In genomic region chr5:78235289-78235688, GRCh38 we compare ENCODE assay signal across 20 cellular contexts. TPM values are rescaled to one million over a fixed set of nuclear protein-coding genes. Genes with fewer than 3 reads are reported as not detected.
A peak's percentile ranks its signal among the peaks of the same experiment; 100 is the strongest.
DNase-seq lines count a peak whose midpoint lies in the region; ATAC-seq, FAIRE-seq and TF ChIP-seq lines count a peak whose summit lies in the region.
"Had no signal": no experiment of that assay in that cellular context is flagged by ENCODE, and none has a peak within 500 bp of the region (broad histone marks: within the 10 kb centered on the region; RNA-seq: fewer than 3 reads in every experiment).

No MANE protein-coding gene starts in this region.

- H3K18ac ChIP-seq in IMR-90 (ENCODE audit: low read depth, low read length) = no peak overlapping the region

- TF ChIP-seq RAD21 in IMR-90 (IDR thresholded peaks at IDR 0.05; ENCODE audit: low read length) (no peak), HepG2 (CRISPR knock-in tag; IDR thresholded peaks at IDR 0.05) (no peak)

- ATAC-seq in IMR-90 (ENCODE audit: low read depth) (peak; percentile 80), HepG2 (no peak), HG03175 (IDR thresholded peaks at IDR 0.05; ENCODE audit: unreplicated experiment) (no peak)
- ATAC-seq: upper lobe of right lung had no signal

- peak; percentile 11 for DNase-seq in GM04503 (ENCODE audit: low read depth)
- peak; percentile 56 for DNase-seq in IMR-90
- peak; percentile 12 to 60 for DNase-seq in cardiac fibroblast (ENCODE audit: low read depth in 2 of 2)
- DNase-seq in HepG2 (ENCODE audit: low spot score) = no peak
- no peak for DNase-seq in effector CD4-positive, alpha-beta T cell
- no peak for DNase-seq in small intestine
- DNase-seq in Calu3 = no peak
- DNase-seq: activated CD4-positive, alpha-beta T cell treated with anti-CD3 and anti-CD28 coated beads for 1 hour; activated effector memory CD4-positive, alpha-beta T cell treated with anti-CD3 and anti-CD28 coated beads, Interleukin-2, amount 50 U/mL, for 16 hours; DMS79 treated with DMSO at 0.1 percent for 48 hours; erythroblast; left ventricle myocardium inferior; NCI-H187; NCI-H446 treated with DMSO at 0.1 percent for 48 hours; ovary; T-helper 9 cell; upper lobe of right lung had no signal

- H3K4me1 Mint-ChIP-seq in Calu3 (ENCODE audit: low read depth, unreplicated experiment) = no peaks in the 10 kb centered on the region

- no peak for TF ChIP-seq CTCF in IMR-90 (conservative IDR thresholded peaks at IDR 0.05; ENCODE audit: low read depth, low read length)
- no peak for TF ChIP-seq CTCF in cardiac fibroblast (IDR thresholded peaks at IDR 0.05; ENCODE audit: low read depth, low read length)
- no peak for TF ChIP-seq CTCF in HepG2 (CRISPR knock-in tag; IDR thresholded peaks at IDR 0.05)
- TF ChIP-seq CTCF in Calu3 (IDR thresholded peaks at IDR 0.05; ENCODE audit: unreplicated experiment) = no peak

- CTCF ChIA-PET in IMR-90 (lab: Yijun Ruan, JAX) (interaction anchor here (1.3 kb wide), 1 partner anchor 20 kb away, joined by 3 read pairs; no protein-coding TSS in a partner anchor), HepG2 (lab: Yijun Ruan, JAX; ENCODE audit: low intra/inter-chr PET ratio, low total read pairs) (no interaction called here), Calu3 (lab: Charles Lee) (interaction anchor here (0.7 to 0.8 kb wide), 2 partner anchors 19 to 1436 kb away, joined by 3 read pairs; no protein-coding TSS in a partner anchor)

- H3K4me2 ChIP-seq in IMR-90 (ENCODE audit: low read depth, low read length) (0 out of 2 replicates have a peak overlapping the region, but pooled peaks have one; percentile 42), HepG2 (ENCODE audit: low read depth, low read length) (no peak overlapping the region)

- dilution Hi-C loops in IMR-90 (cut with HindIII; ENCODE audit: low sequenced_read_pairs, unreplicated experiment) = no loop called here

- H2BK15ac ChIP-seq in IMR-90 (ENCODE audit: low read depth, low read length) = no peak overlapping the region

- BruUV-seq in IMR-90 (replicated peaks; lab: Mats Ljungman, UMichigan) (no TSS peak), HepG2 (replicated peaks; lab: Mats Ljungman, UMichigan) (no TSS peak), Calu3 (replicated peaks; lab: Mats Ljungman, UMichigan) (no TSS peak)

- no peak overlapping the region for H3K14ac ChIP-seq in IMR-90 (replicated peaks; ENCODE audit: low read depth, low read length)

- no peak for TF ChIP-seq POLR2A in IMR-90 (IDR thresholded peaks at IDR 0.05; ENCODE audit: low read depth, low read length)
- no peak for TF ChIP-seq POLR2A in HepG2 (IDR thresholded peaks at IDR 0.05; ENCODE audit: insufficient read depth in 1 of 2, low read depth in 2 of 2, low read length in 2 of 2)

- TF ChIP-seq EP300 in HepG2 (IDR thresholded peaks at IDR 0.05; ENCODE audit: low read depth in 2 of 2, low read length in 2 of 2) (no peak), HepG2 (CRISPR knock-in tag; IDR thresholded peaks at IDR 0.05; ENCODE audit: borderline replicate concordance) (no peak)

- H2AK9ac ChIP-seq in IMR-90 (replicated peaks; ENCODE audit: low read depth, low read length, poor library complexity) = no peak overlapping the region

- no peaks in the 10 kb centered on the region for H3K27me3 Mint-ChIP-seq in Calu3 (ENCODE audit: unreplicated experiment)

- intact Hi-C loops in IMR-90 (cut with micrococcal nuclease) (no loop called here), HepG2 (cut with micrococcal nuclease; ENCODE audit: unreplicated experiment) (no loop called here), Calu3 (cut with micrococcal nuclease; ENCODE audit: unreplicated experiment) (no loop called here)

- H3K9me3 ChIP-seq in IMR-90 (ENCODE audit: control insufficient read depth, insufficient read depth, low read length) (no peaks in the 10 kb centered on the region), HepG2 (ENCODE audit: low read length) (no peaks in the 10 kb centered on the region), small intestine (ENCODE audit: control insufficient read depth, low read depth) (no peaks in the 10 kb centered on the region)
- H3K9me3 ChIP-seq: left ventricle myocardium inferior, ovary, SJSA1, upper lobe of right lung had no signal

- no peaks in the 10 kb centered on the region; the same call in 1 of the 2 replicates for H3K9me1 ChIP-seq in IMR-90 (ENCODE audit: insufficient read depth, low read length)

- H3K9me3 Mint-ChIP-seq in Calu3 (ENCODE audit: low read depth, unreplicated experiment) = no peaks in the 10 kb centered on the region

- H3K23ac ChIP-seq in IMR-90 (ENCODE audit: low read depth, low read length) = no peak overlapping the region

- no peak overlapping the region for H2BK120ac ChIP-seq in IMR-90 (ENCODE audit: low read depth, low read length)

- H3K79me2 ChIP-seq in HepG2 (ENCODE audit: insufficient read depth, low read length) = no peaks in the 10 kb centered on the region

- H2AFZ ChIP-seq in IMR-90 (replicated peaks; ENCODE audit: low read length, poor library complexity) = no peak overlapping the region
- no peak overlapping the region for H2AFZ ChIP-seq in HepG2 (ENCODE audit: low read length)

- H3K27me3 ChIP-seq in IMR-90 (ENCODE audit: control insufficient read depth, insufficient read depth, low read length) (no peaks in the 10 kb centered on the region), HepG2 (ENCODE audit: control insufficient read depth in 1 of 2, insufficient read depth in 2 of 2, low read length in 2 of 2) (no peaks in the 10 kb centered on the region), small intestine (ENCODE audit: control insufficient read depth in 2 of 2, insufficient read depth in 2 of 2, low read length in 2 of 2) (no peaks in the 10 kb centered on the region)
- H3K27me3 ChIP-seq: ovary, SJSA1, upper lobe of right lung had no signal

- H3K36me3 ChIP-seq in IMR-90 (ENCODE audit: control insufficient read depth, insufficient read depth, low read length) = peaks cover 5% of the 10 kb centered on the region
- peaks cover 8 to 12% of the 10 kb centered on the region in 2 experiments for H3K36me3 ChIP-seq in HepG2 (replicated peaks in 1 of 2; ENCODE audit: control insufficient read depth in 1 of 2, insufficient read depth in 2 of 2, low read length in 2 of 2)
- H3K36me3 ChIP-seq in small intestine (ENCODE audit: control insufficient read depth in 2 of 2, insufficient read depth in 2 of 2, low read length in 2 of 2) = no peaks in the 10 kb centered on the region
- H3K36me3 ChIP-seq: ovary had no signal

- H3K4ac ChIP-seq in IMR-90 (ENCODE audit: low read depth, low read length) = no peak overlapping the region

- POLR2A ChIA-PET in IMR-90 (lab: Charles Lee; ENCODE audit: unreplicated experiment) (no interaction called here), HepG2 (lab: Yijun Ruan, JAX) (no interaction called here)

- H2AK5ac ChIP-seq in IMR-90 (ENCODE audit: low read depth, low read length) = no peak overlapping the region

- H3K4me3 Mint-ChIP-seq in Calu3 (ENCODE audit: low read depth, unreplicated experiment) = no peak overlapping the region

- no peak overlapping the region for H3K27ac Mint-ChIP-seq in Calu3 (ENCODE audit: unreplicated experiment)

- no peak overlapping the region for H3K56ac ChIP-seq in IMR-90 (ENCODE audit: extremely low read depth, insufficient read depth, low read length)

- peaks cover 40 to 43% of the 10 kb centered on the region in 2 experiments for H3K79me1 ChIP-seq in IMR-90 (ENCODE audit: low read depth in 1 of 2, low read length in 2 of 2)

- no peak overlapping the region for H3K9ac ChIP-seq in IMR-90 (ENCODE audit: low read depth, low read length)
- no peak overlapping the region for H3K9ac ChIP-seq in HepG2 (ENCODE audit: insufficient read depth, low read depth, low read length)

- in situ Hi-C loops in IMR-90 (cut with MboI; ENCODE audit: low sequenced_read_pairs) (no loop called here), HepG2 (cut with HindIII; ENCODE audit: extremely low pct_ligation_motif_present, low pct_unique_long_range_greater_than_20kb) (no loop called here)

- H3K27ac ChIP-seq in IMR-90 (ENCODE audit: insufficient read depth, low read length) = no peak overlapping the region
- no peak overlapping the region for H3K27ac ChIP-seq in HepG2 (ENCODE audit: extremely low read length, insufficient read depth, low read length)
- H3K27ac ChIP-seq in small intestine (ENCODE audit: low read depth in 1 of 2, low read length in 1 of 2) = no peak overlapping the region
- H3K27ac ChIP-seq: left ventricle myocardium inferior, ovary, SJSA1, skin epidermis, upper lobe of right lung had no signal

- peaks cover 6% of the 10 kb centered on the region for H3K36me3 Mint-ChIP-seq in Calu3 (ENCODE audit: insufficient read depth, unreplicated experiment)

- peaks cover 4% of the 10 kb centered on the region; the same call in 1 of the 2 replicates for H3K4me1 ChIP-seq in IMR-90 (ENCODE audit: control insufficient read depth, insufficient read depth, low read length)
- no peaks in the 10 kb centered on the region for H3K4me1 ChIP-seq in HepG2 (ENCODE audit: insufficient read depth, low read length)
- H3K4me1 ChIP-seq in small intestine (ENCODE audit: control insufficient read depth in 2 of 2, insufficient read depth in 1 of 2, low read depth in 1 of 2, low read length in 1 of 2) = no peaks in the 10 kb centered on the region
- H3K4me1 ChIP-seq: left ventricle myocardium inferior, SJSA1 had no signal

- H3K4me3 ChIP-seq in IMR-90 (ENCODE audit: insufficient read depth, low read depth, low read length) (no peak overlapping the region), cardiac fibroblast (replicated peaks in 1 of 2; ENCODE audit: low read depth in 2 of 2, low read length in 2 of 2) (no peak overlapping the region), HepG2 (replicated peaks in 1 of 3; ENCODE audit: insufficient read depth in 1 of 3, low read depth in 2 of 3, low read length in 3 of 3) (no peak overlapping the region), small intestine (ENCODE audit: low read depth in 1 of 2, low read length in 2 of 2) (no peak overlapping the region)
- H3K4me3 ChIP-seq: left ventricle myocardium inferior, ovary, SJSA1, skin epidermis, upper lobe of right lung had no signal

- H4K5ac ChIP-seq in IMR-90 (ENCODE audit: low read depth, low read length) = no peak overlapping the region

- no peak overlapping the region for H2BK5ac ChIP-seq in IMR-90 (ENCODE audit: low read depth, low read length, poor library complexity, severe bottlenecking)

- H4K20me1 ChIP-seq in IMR-90 (ENCODE audit: insufficient read depth, low read length) (peaks cover 18% of the 10 kb centered on the region; the same call in 1 of the 2 replicates), HepG2 (ENCODE audit: insufficient read depth, low read length) (no peaks in the 10 kb centered on the region)

- no peak overlapping the region for H4K8ac ChIP-seq in IMR-90 (ENCODE audit: low read depth in 2 of 2, low read length in 2 of 2)

- H2BK20ac ChIP-seq in IMR-90 (ENCODE audit: low read depth, low read length) = no peak overlapping the region

- no peak overlapping the region for H4K91ac ChIP-seq in IMR-90 (ENCODE audit: insufficient read depth, low read depth, low read length)

- FAIRE-seq in HepG2 (lab: Jason Lieb, UNC) (no peak), small intestine (lab: Jason Lieb, UNC) (no peak)

- WGBS in IMR-90 (ENCODE audit: extremely low coverage in 2 of 2, insufficient read length in 1 of 2), 2 experiments = no CpG with 5 or more reads among the region's 3 CpGs
- WGBS in HepG2 (ENCODE audit: low lambda C conversion rate) = 100% methylated on average over 3 of the region's 3 CpGs
- 85 to 88% (median 87%) methylated on average over 3 of the region's 3 CpGs for WGBS in small intestine, 3 donors

RNA-seq across cellular contexts. Expression of gene AP3B1, which starts 59.2 kb away (rescaled TPM):
- 59.0 and 67.8 TPM in 2 replicates for total RNA-seq in IMR-90 (2012; rRNA removed)
- 24.0 and 33.1 TPM in 2 replicates for polyA plus RNA-seq in IMR-90 (2012; rRNA removed)
- 10.0 and 13.1 TPM in 2 replicates for polyA plus RNA-seq in IMR-90 (2012; cell fraction: cytosol; rRNA removed)
- polyA plus RNA-seq in IMR-90 (2012; cell fraction: nucleus; rRNA removed; ENCODE audit: low replicate concordance) = 5.0 and 33.9 TPM in 2 replicates
- 51.2 and 83.8 TPM in 2 replicates for total RNA-seq in HepG2 (2016; rRNA removed; fragmentation: Illumina TruSeq; extraction: Trizol)
- total RNA-seq in HepG2 (2016; cell fraction: cytosol; rRNA removed; fragmentation: Illumina TruSeq; extraction: Trizol; ENCODE audit: low read depth) = 19.0 and 26.0 TPM in 2 replicates
- 45.8 and 80.1 TPM in 2 replicates for total RNA-seq in HepG2 (2016; cell fraction: insoluble cytoplasmic fraction; rRNA removed; fragmentation: Illumina TruSeq; extraction: Trizol)
- 22.8 and 27.8 TPM in 2 replicates for total RNA-seq in HepG2 (2016; cell fraction: membrane; rRNA removed; fragmentation: Illumina TruSeq; extraction: Trizol)
- total RNA-seq in HepG2 (2016; cell fraction: nucleus; rRNA removed; fragmentation: Illumina TruSeq; extraction: Trizol) = 56.8 and 65.2 TPM in 2 replicates
- polyA plus RNA-seq in HepG2 (2011; rRNA removed) = 29.4 and 37.7 TPM in 2 replicates
- polyA plus RNA-seq in HepG2 (2011; cell fraction: cytosol; rRNA removed) = 21.3 and 33.2 TPM in 2 replicates
- polyA plus RNA-seq in HepG2 (2011; cell fraction: nucleus; rRNA removed) = 11.4 and 15.6 TPM in 2 replicates
- polyA plus RNA-seq in HepG2 (2012) = 24.5 and 32.4 TPM in 2 replicates
- polyA plus RNA-seq in HepG2 (2016; cell fraction: cytosol; fragmentation: Illumina TruSeq; extraction: Trizol; ENCODE audit: low read depth) = 4.0 and 5.3 TPM in 2 replicates
- 69.2 and 81.5 TPM in 2 replicates for polyA plus RNA-seq in HepG2 (2016; cell fraction: insoluble cytoplasmic fraction; fragmentation: Illumina TruSeq; extraction: Trizol; ENCODE audit: low read depth)
- polyA plus RNA-seq in HepG2 (2016; cell fraction: membrane; fragmentation: Illumina TruSeq; extraction: Trizol; ENCODE audit: low read depth) = 12.3 and 17.1 TPM in 2 replicates
- polyA plus RNA-seq in HepG2 (2016; cell fraction: nucleus; fragmentation: Illumina TruSeq; extraction: Trizol; ENCODE audit: insufficient read depth, low read depth) = 44.4 and 45.6 TPM in 2 replicates
- polyA minus RNA-seq in HepG2 (2011; rRNA and poly(A)+ RNA removed; ENCODE audit: low replicate concordance) = 29.0 and 31.4 TPM in 2 replicates
- 24.6 and 25.0 TPM in 2 replicates for polyA minus RNA-seq in HepG2 (2011; cell fraction: cytosol; rRNA and poly(A)+ RNA removed)
- 109 and 111 TPM in 2 replicates for polyA minus RNA-seq in HepG2 (2011; cell fraction: nucleus; rRNA and poly(A)+ RNA removed)
- 10 to 100 TPM; 22.6 to 33.1 (median 28.1) TPM for polyA plus RNA-seq in small intestine
- 65.8 and 66.9 TPM in 2 replicates for total RNA-seq in Calu3 (2022)

Comparison
In these comparisons a context has a peak if more than half of its experiments do, and no peak if none do; other contexts are left out.
1. DNase-seq: peak in GM04503 (single experiment), IMR-90 (single experiment) and cardiac fibroblast (2 of 2); none in HepG2 (single experiment), effector CD4-positive, alpha-beta T cell (single experiment), small intestine (single experiment) and Calu3 (single experiment).